In the genomic region with DNA sequence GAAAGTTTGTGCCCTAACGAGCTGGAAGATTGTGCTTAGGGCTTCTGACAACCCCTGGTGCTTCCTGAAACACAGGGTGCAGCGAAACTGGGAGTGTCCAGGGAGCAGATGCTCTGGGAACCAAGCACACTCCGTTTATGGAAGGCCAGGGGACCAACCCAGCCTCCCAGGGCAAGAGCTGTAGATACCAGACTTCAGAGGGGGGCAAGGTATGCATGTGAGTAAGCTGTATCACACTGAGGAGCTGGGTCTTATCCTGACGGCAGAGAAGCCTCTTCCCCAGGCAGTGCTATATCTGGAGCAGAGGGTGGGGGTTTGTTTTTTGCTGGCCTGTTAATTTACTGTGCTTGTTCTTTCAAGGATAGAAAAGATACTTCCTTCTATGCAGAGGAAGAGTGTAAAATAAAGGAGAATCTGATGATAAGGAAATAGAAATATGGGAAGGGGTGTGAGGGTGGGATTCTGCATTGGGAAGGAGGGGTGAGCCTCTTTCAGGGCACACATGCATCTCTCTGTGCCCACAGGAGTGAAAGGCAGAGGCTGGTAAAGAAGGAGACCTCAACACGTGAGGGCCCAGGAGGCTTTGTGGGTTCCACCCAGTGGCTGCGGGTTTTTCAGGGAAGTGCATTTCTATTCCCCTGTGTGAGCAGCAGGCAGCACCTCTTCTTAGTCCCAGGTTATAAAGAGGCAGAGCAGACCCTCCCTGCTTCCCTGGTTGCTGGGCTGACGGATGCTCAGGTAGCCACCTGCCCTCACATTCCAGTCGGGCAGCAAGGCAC, we compare ENCODE assay signal across 32 cellular contexts.
"Had no signal": no experiment of that assay in that cellular context is flagged by ENCODE, and none has a peak within 500 bp of the region (broad histone marks: within the 10 kb centered on the region; RNA-seq: fewer than 3 reads in every experiment).

No MANE protein-coding gene starts in this region.

- H3K4me3 Mint-ChIP-seq: activated CD8-positive, alpha-beta T cell treated with anti-CD3 and anti-CD28 coated beads for 36 hours; activated naive CD4-positive, alpha-beta T cell treated with anti-CD3 and anti-CD28 coated beads, Interleukin-2, amount 10 ng/mL, durations not matched to agents 7 days and 5 days; activated naive CD8-positive, alpha-beta T cell treated with anti-CD3 and anti-CD28 coated beads, Interleukin-2, amount 10 ng/mL, durations not matched to agents 7 days and 5 days; activated T-cell treated with anti-CD3 and anti-CD28 coated beads, Interleukin-2, amount 50 U/mL, for 24 hours; activated T-cell treated with anti-CD3 and anti-CD28 coated beads, Interleukin-2, amount 50 U/mL, for 72 hours; brain; T-helper 17 cell; T-helper 2 cell treated with Interferon-gamma antibody and Interleukin-4, amounts not matched to agents 5 μg/mL and 100 μg/mL, for 36 hours; WTC11 had no signal

- H3K27ac Mint-ChIP-seq: activated CD8-positive, alpha-beta T cell treated with anti-CD3 and anti-CD28 coated beads for 36 hours; activated naive CD4-positive, alpha-beta T cell treated with anti-CD3 and anti-CD28 coated beads, Interleukin-2, amount 10 ng/mL, durations not matched to agents 7 days and 5 days; activated naive CD4-positive, alpha-beta T cell treated with anti-CD3 and anti-CD28 coated beads, Interleukin-2, amount 50 U/mL, for 72 hours; activated naive CD8-positive, alpha-beta T cell treated with anti-CD3 and anti-CD28 coated beads, Interleukin-2, amount 10 ng/mL, durations not matched to agents 7 days and 5 days; activated T-cell treated with anti-CD3 and anti-CD28 coated beads, Interleukin-2, amount 50 U/mL, for 24 hours; activated T-cell treated with anti-CD3 and anti-CD28 coated beads, Interleukin-2, amount 50 U/mL, for 72 hours; brain; T-helper 17 cell; T-helper 2 cell treated with Interferon-gamma antibody and Interleukin-4, amounts not matched to agents 5 μg/mL and 100 μg/mL, for 36 hours; WTC11 had no signal

- H3K27ac ChIP-seq: ascending aorta, breast epithelium, cardiac muscle cell, colonic mucosa, epithelial cell of prostate, esophagus squamous epithelium, gastroesophageal sphincter, heart right ventricle, VCaP had no signal

- H3K4me1 ChIP-seq: ascending aorta, breast epithelium, colonic mucosa, gastroesophageal sphincter, heart right ventricle had no signal

- H3K9me3 Mint-ChIP-seq: activated CD8-positive, alpha-beta T cell treated with anti-CD3 and anti-CD28 coated beads for 36 hours; activated naive CD8-positive, alpha-beta T cell treated with anti-CD3 and anti-CD28 coated beads, Interleukin-2, amount 10 ng/mL, durations not matched to agents 7 days and 5 days; T-helper 2 cell treated with Interferon-gamma antibody and Interleukin-4, amounts not matched to agents 5 μg/mL and 100 μg/mL, for 36 hours had no signal

- DNase-seq: activated CD4-positive, alpha-beta T cell treated with anti-CD3 and anti-CD28 coated beads for 1 hour; activated CD4-positive, alpha-beta T cell treated with anti-CD3 and anti-CD28 coated beads for 4 hours; activated CD4-positive, alpha-beta T cell treated with anti-CD3 and anti-CD28 coated beads, Interleukin-2, amount 50 U/mL, for 1 hour; activated CD8-positive, alpha-beta memory T cell treated with anti-CD3 and anti-CD28 coated beads, Interleukin-2, amount 50 U/mL, for 48 hours; activated CD8-positive, alpha-beta T cell treated with anti-CD3 and anti-CD28 coated beads for 36 hours; activated gamma-delta T cell; activated naive CD4-positive, alpha-beta T cell; activated naive CD4-positive, alpha-beta T cell treated with anti-CD3 and anti-CD28 coated beads, Interleukin-2, amount 10 ng/mL, durations not matched to agents 7 days and 5 days; activated naive CD8-positive, alpha-beta T cell treated with anti-CD3 and anti-CD28 coated beads, Interleukin-2, amount 10 ng/mL, durations not matched to agents 7 days and 5 days; activated T-cell treated with anti-CD3 and anti-CD28 coated beads for 4 hours; activated T-cell treated with anti-CD3 and anti-CD28 coated beads, Interleukin-2, amount 50 U/mL, for 24 hours; activated T-cell treated with anti-CD3 and anti-CD28 coated beads, Interleukin-2, amount 50 U/mL, for 72 hours; central memory CD4-positive, alpha-beta T cell; cerebellar nuclear complex; colonic mucosa; effector CD8-positive, alpha-beta T cell; esophagus squamous epithelium; foreskin melanocyte; heart right ventricle; T-helper 1 cell; T-helper 17 cell; T1000 had no signal

- H3K36me3 Mint-ChIP-seq: activated naive CD4-positive, alpha-beta T cell treated with anti-CD3 and anti-CD28 coated beads, Interleukin-2, amount 10 ng/mL, durations not matched to agents 7 days and 5 days; activated naive CD8-positive, alpha-beta T cell treated with anti-CD3 and anti-CD28 coated beads, Interleukin-2, amount 10 ng/mL, durations not matched to agents 7 days and 5 days; brain had no signal

- H3K9me3 ChIP-seq: ascending aorta, colonic mucosa, esophagus squamous epithelium, gastroesophageal sphincter had no signal

- H3K27me3 ChIP-seq: ascending aorta, colonic mucosa had no signal

- H3K4me3 ChIP-seq: ascending aorta, breast epithelium, cardiac muscle cell, colonic mucosa, esophagus squamous epithelium, gastroesophageal sphincter, heart right ventricle had no signal

- H3K4me1 Mint-ChIP-seq: activated naive CD4-positive, alpha-beta T cell treated with anti-CD3 and anti-CD28 coated beads, Interleukin-2, amount 10 ng/mL, durations not matched to agents 7 days and 5 days; activated naive CD8-positive, alpha-beta T cell treated with anti-CD3 and anti-CD28 coated beads, Interleukin-2, amount 10 ng/mL, durations not matched to agents 7 days and 5 days; T-helper 17 cell had no signal

- H3K36me3 ChIP-seq: ascending aorta, breast epithelium, cardiac muscle cell, colonic mucosa, esophagus squamous epithelium, gastroesophageal sphincter, heart right ventricle had no signal

- H3K27me3 Mint-ChIP-seq: T-helper 17 cell had no signal
